Comparison of ENCODE assay signal across 1 cellular context in genomic region chr12:102612008-102612407, GRCh38.
TF ChIP-seq lines count a peak whose summit lies in the region.

No MANE protein-coding gene starts in this region.

TF ChIP-seq in GM23338, 12 proteins besides CTCF, POLR2A, EP300 and RAD21 (continued from another document):
- TF ChIP-seq ZNF462 (CRISPR knock-in tag; IDR thresholded peaks at IDR 0.05), result peak; percentile 15; the same call in 1 of the 2 replicates
- no peak for TF ChIP-seq JUNB (IDR thresholded peaks at IDR 0.05; ENCODE audit: unreplicated experiment)
